ENCODE assay signal across 12 cellular contexts in genomic region chr21:32561476-32561875, GRCh38. TPM values are rescaled to one million over a fixed set of nuclear protein-coding genes. Genes with fewer than 3 reads are reported as not detected.
DNase-seq lines count a peak whose midpoint lies in the region; ATAC-seq, FAIRE-seq and TF ChIP-seq lines count a peak whose summit lies in the region.
"Not testable (repeated sequence)": the region's sequence is repeated elsewhere in the genome, so short reads cannot be mapped to it uniquely, and the experiment has no call there.
"Had no signal": no experiment of that assay in that cellular context is flagged by ENCODE, and none has a peak within 500 bp of the region (broad histone marks: within the 10 kb centered on the region; RNA-seq: fewer than 3 reads in every experiment).

No MANE protein-coding gene starts in this region.

- not testable (repeated sequence) for H2BK12ac ChIP-seq in H1 (ENCODE audit: low read depth, low read length)

- not testable (repeated sequence) for TF ChIP-seq POLR2A in H1 (IDR thresholded peaks at IDR 0.05; ENCODE audit: control extremely low read depth in 1 of 2, low read depth in 2 of 2, low read length in 2 of 2); uterus (IDR thresholded peaks at IDR 0.05)

- H2AFZ ChIP-seq in H1 (ENCODE audit: low read length): not testable (repeated sequence)

- H3K9me3 ChIP-seq in HUES48 (ENCODE audit: control insufficient read depth, insufficient read depth, low read length) (peaks cover 12% of the 10 kb centered on the region), NT2/D1 (ENCODE audit: insufficient read depth, low read length) (peaks cover 14% of the 10 kb centered on the region)
- not testable (repeated sequence) for H3K9me3 ChIP-seq in H1 (ENCODE audit: insufficient read depth in 2 of 2, low read depth in 1 of 2, low read length in 1 of 2); iPS-18a (ENCODE audit: control insufficient read depth, low read depth, low read length); stomach smooth muscle (ENCODE audit: control insufficient read depth in 2 of 2, low read length in 2 of 2); uterus

- H3K27me3 ChIP-seq in HUES48 (ENCODE audit: control insufficient read depth, insufficient read depth, low read length); NT2/D1 (ENCODE audit: insufficient read depth, insufficient read length); H1 (replicated peaks in 1 of 4; ENCODE audit: control insufficient read depth in 3 of 4, extremely low read depth in 1 of 4, insufficient read depth in 3 of 4, low read length in 3 of 4); iPS-18a (ENCODE audit: control insufficient read depth, insufficient read depth, low read length); stomach smooth muscle (ENCODE audit: control insufficient read depth in 1 of 2, insufficient read depth in 2 of 2, low read length in 2 of 2); uterus: not testable (repeated sequence)

- CTCF ChIA-PET in H1 (lab: Charles Lee; ENCODE audit: partially characterized antibody): interaction anchor here (0.9 to 3.3 kb wide), 14 partner anchors 8 to 167 kb away, joined by 3 to 13 read pairs (median 6); partner anchors contain the start of gene EVA1C

- H4K20me1 ChIP-seq in H1 (replicated peaks in 1 of 2; ENCODE audit: control insufficient read depth in 1 of 2, insufficient read depth in 2 of 2, low read length in 2 of 2): not testable (repeated sequence)

- peak overlapping the region; percentile 31 for H3K4me3 ChIP-seq in HUES48 (ENCODE audit: low read depth, low read length)
- H3K4me3 ChIP-seq in NT2/D1 (ENCODE audit: insufficient read length, low read depth); stomach smooth muscle (ENCODE audit: low read length in 2 of 2); uterus: not testable (repeated sequence)
- peak overlapping the region in 1 of 4 experiments; percentile 41; a peak in 1 of 8 replicates for H3K4me3 ChIP-seq in H1 (ENCODE audit: extremely low read depth in 1 of 4, insufficient read depth in 2 of 4, low read depth in 3 of 4, low read length in 4 of 4)
- H3K4me3 ChIP-seq in iPS-18a (ENCODE audit: low read length): peak overlapping the region; percentile 32

- not testable (repeated sequence) for H3K4ac ChIP-seq in H1 (replicated peaks; ENCODE audit: insufficient read length, low read depth, low read length)

- intact Hi-C loops in uterus (cut with DNase I; ENCODE audit: low total_unique reads): loop anchor here (10.0 kb wide), 1 partner anchor 157 kb away; no protein-coding TSS in a partner anchor

- not testable (repeated sequence) for TF ChIP-seq CTCF in H1 (IDR thresholded peaks at IDR 0.05; ENCODE audit: control extremely low read depth in 1 of 3, insufficient read depth in 1 of 3, low read depth in 1 of 3, low read length in 3 of 3); uterus (IDR thresholded peaks at IDR 0.05)

- H3K56ac ChIP-seq in H1 (replicated peaks; ENCODE audit: insufficient read length, low read depth, low read length): not testable (repeated sequence)

- H3K27me3 Mint-ChIP-seq in activated T-cell treated with anti-CD3 and anti-CD28 coated beads, Interleukin-2, amount 50 U/mL, for 72 hours (ENCODE audit: low read depth): not testable (repeated sequence)

- H3K36me3 ChIP-seq in HUES48 (ENCODE audit: control insufficient read depth, insufficient read depth, low read length); NT2/D1 (ENCODE audit: insufficient read depth, insufficient read length, low read length); H1 (ENCODE audit: control insufficient read depth in 2 of 4, insufficient read depth in 4 of 4, low read length in 3 of 4); iPS-18a (ENCODE audit: control insufficient read depth, low read depth, low read length); stomach smooth muscle (ENCODE audit: control insufficient read depth in 2 of 2, insufficient read depth in 2 of 2, low read length in 2 of 2); uterus: not testable (repeated sequence)

- peak; percentile 66 for FAIRE-seq in H1 (lab: Jason Lieb, UNC)

- H3K27ac ChIP-seq in HUES48 (ENCODE audit: low read depth, low read length) (peak overlapping the region; percentile 94), iPS-18a (ENCODE audit: low read length) (peak overlapping the region; percentile 39), stomach smooth muscle (ENCODE audit: low read length) (peak overlapping the region; percentile 38), uterus (peak overlapping the region; percentile 66 to 79)
- not testable (repeated sequence) for H3K27ac ChIP-seq in H1 (ENCODE audit: low read depth, low read length)

- ATAC-seq in activated T-cell treated with anti-CD3 and anti-CD28 coated beads, Interleukin-2, amount 50 U/mL, for 72 hours (replicated peaks in 1 of 2): not testable (repeated sequence)

- not testable (repeated sequence) for H3K4me1 Mint-ChIP-seq in activated T-cell treated with anti-CD3 and anti-CD28 coated beads, Interleukin-2, amount 50 U/mL, for 72 hours (ENCODE audit: low read depth)

- not testable (repeated sequence) for H3K23me2 ChIP-seq in H1 (ENCODE audit: low read depth, low read length)

- not testable (repeated sequence) for H3K4me3 Mint-ChIP-seq in activated T-cell treated with anti-CD3 and anti-CD28 coated beads, Interleukin-2, amount 50 U/mL, for 72 hours

- not testable (repeated sequence) for H3K9ac ChIP-seq in HUES48 (ENCODE audit: low read depth, low read length); NT2/D1 (ENCODE audit: insufficient read length, low read depth); H1 (replicated peaks in 1 of 4; ENCODE audit: extremely low read depth in 1 of 4, low read depth in 3 of 4, low read length in 3 of 4); stomach smooth muscle (ENCODE audit: low read length in 2 of 2)
- H3K9ac ChIP-seq in iPS-18a (ENCODE audit: low read length): peak overlapping the region; percentile 6

- not testable (repeated sequence) for H2BK15ac ChIP-seq in H1 (ENCODE audit: low read length)

- POLR2A ChIA-PET in H1 (lab: Charles Lee; ENCODE audit: partially characterized antibody): interaction anchor here (1.0 to 1.7 kb wide), 9 partner anchors 13 to 198 kb away, joined by 3 to 4 read pairs (median 3); no protein-coding TSS in a partner anchor

- H3K23ac ChIP-seq in H1 (ENCODE audit: insufficient read length): not testable (repeated sequence)

- not testable (repeated sequence) for H3K79me2 ChIP-seq in H1 (ENCODE audit: control insufficient read depth in 1 of 2, insufficient read depth in 2 of 2, low read length in 2 of 2)

- DNase-seq in NT2/D1 (ENCODE audit: low read depth, low spot score): peak; percentile 65
- not testable (repeated sequence) for DNase-seq in activated T-cell treated with anti-CD3 and anti-CD28 coated beads, Interleukin-2, amount 50 U/mL, for 72 hours; H1 (ENCODE audit: low read depth in 1 of 2, low spot score in 2 of 2); uterus

- H3K27ac Mint-ChIP-seq in activated T-cell treated with anti-CD3 and anti-CD28 coated beads, Interleukin-2, amount 50 U/mL, for 72 hours: peak overlapping the region; percentile 9

- H2BK120ac ChIP-seq in H1 (replicated peaks; ENCODE audit: low read depth, low read length): not testable (repeated sequence)

- not testable (repeated sequence) for H2BK5ac ChIP-seq in H1 (ENCODE audit: low read depth, low read length)

- 0% methylated on average over 1 of the region's 1 CpG; no CpG with 5 or more reads in 1 of the 2 experiments for WGBS in H1 (ENCODE audit: extremely low coverage in 1 of 2, insufficient coverage in 1 of 2, insufficient read length in 1 of 2, insufficient replicate concordance in 2 of 2, low coverage in 1 of 2, low lambda C conversion rate in 2 of 2, missing lambda C conversion rate in 1 of 2), 2 experiments

- not testable (repeated sequence) for TF ChIP-seq EP300 in H1 (IDR thresholded peaks at IDR 0.05; ENCODE audit: borderline replicate concordance in 1 of 2, low read depth in 2 of 2, low read length in 2 of 2)

- not testable (repeated sequence) for H3K36me3 Mint-ChIP-seq in activated T-cell treated with anti-CD3 and anti-CD28 coated beads, Interleukin-2, amount 50 U/mL, for 72 hours (ENCODE audit: insufficient read depth in 2 of 2)

- not testable (repeated sequence) for H3K9me3 Mint-ChIP-seq in activated T-cell treated with anti-CD3 and anti-CD28 coated beads, Interleukin-2, amount 50 U/mL, for 72 hours

- H3K79me1 ChIP-seq in H1 (ENCODE audit: low read depth, low read length): not testable (repeated sequence)

- H4K91ac ChIP-seq in H1 (replicated peaks; ENCODE audit: insufficient read length, low read length): not testable (repeated sequence)

- H4K8ac ChIP-seq in H1 (ENCODE audit: extremely low read depth, insufficient read depth, low read length): not testable (repeated sequence)

- H3K4me1 ChIP-seq in HUES48 (ENCODE audit: control insufficient read depth, insufficient read depth, low read length): peaks cover 32% of the 10 kb centered on the region
- H3K4me1 ChIP-seq in NT2/D1 (ENCODE audit: insufficient read depth, insufficient read length); stomach smooth muscle (ENCODE audit: control insufficient read depth, insufficient read depth, low read length); uterus: not testable (repeated sequence)
- peaks cover 4 to 13% (median 8%) of the 10 kb centered on the region in 4 experiments; a peak in 5 of 7 replicates for H3K4me1 ChIP-seq in H1 (replicated peaks in 1 of 4; ENCODE audit: control insufficient read depth in 3 of 4, insufficient read depth in 4 of 4, low read length in 3 of 4)
- peaks cover 31% of the 10 kb centered on the region for H3K4me1 ChIP-seq in iPS-18a (ENCODE audit: control insufficient read depth, low read depth, low read length)

- H3K14ac ChIP-seq in H1 (ENCODE audit: insufficient read length): not testable (repeated sequence)

- peak overlapping the region; percentile 45 to 54 for H3K4me2 ChIP-seq in H1 (ENCODE audit: insufficient read depth in 1 of 2, low read depth in 2 of 2, low read length in 2 of 2)

- H3K18ac ChIP-seq in H1 (ENCODE audit: extremely low read depth, low read length): not testable (repeated sequence)

- not testable (repeated sequence) for H2BK20ac ChIP-seq in H1 (ENCODE audit: low read length)

- not testable (repeated sequence) for TF ChIP-seq RAD21 in H1 (IDR thresholded peaks at IDR 0.05 in 1 of 2, conservative IDR thresholded peaks at IDR 0.05 in 1 of 2; ENCODE audit: low read depth in 2 of 2, low read length in 2 of 2)

- H2AK5ac ChIP-seq in H1 (ENCODE audit: low read depth, low read length): not testable (repeated sequence)

- not testable (repeated sequence) for H4K5ac ChIP-seq in H1 (ENCODE audit: insufficient read length, low read depth, low read length)

RNA-seq across cellular contexts. Expression of gene TCP10L, which starts 23.8 kb away (rescaled TPM):
- total RNA-seq in activated T-cell treated with anti-CD3 and anti-CD28 coated beads, Interleukin-2, amount 50 U/mL, for 72 hours: under 1 TPM; 0.43 to 0.56 TPM
- 0.71 and 0.99 TPM in 2 replicates for total RNA-seq in H1 (2021; fragmentation: NEBNext Ultra II Directional; extraction: Animal tissue kit (Norgen Biotek cat#: 25700))
- 0.45 and 0.74 TPM in 2 replicates for polyA plus RNA-seq in H1 (2011; rRNA removed)
- polyA plus RNA-seq in H1 (2011; cell fraction: cytosol; rRNA removed): 0.43 TPM
- polyA plus RNA-seq in H1 (2011; cell fraction: nucleus; rRNA removed): 0.76 TPM
- polyA plus RNA-seq in H1 (2012, experiment 1 of 2): 0.30 to 0.83 TPM (median 0.53 TPM) in 4 replicates
- polyA plus RNA-seq in H1 (2012, experiment 2 of 2): 0.34 TPM
- 0.22 TPM for polyA plus RNA-seq in H1 (2013, experiment 1 of 2)
- polyA plus RNA-seq in H1 (2013, experiment 2 of 2): 0.44 TPM
- polyA minus RNA-seq in H1 (2011; rRNA and poly(A)+ RNA removed): 0.61 and 0.69 TPM in 2 replicates
- not detected for polyA minus RNA-seq in H1 (2011; cell fraction: cytosol; rRNA and poly(A)+ RNA removed)
- 0.50 TPM for polyA minus RNA-seq in H1 (2011; cell fraction: nucleus; rRNA and poly(A)+ RNA removed)
- 1 to 10 TPM in 2 of 4 donors, not detected in 2; 1.3 to 1.9 TPM for total RNA-seq in uterus
- total RNA-seq: A172, Calu3, G401, H7 had no signal
- polyA plus RNA-seq: BJ had no signal

RNA-seq across cellular contexts. Expression of gene CFAP298, which starts 50.7 kb away (rescaled TPM):
- total RNA-seq in activated T-cell treated with anti-CD3 and anti-CD28 coated beads, Interleukin-2, amount 50 U/mL, for 72 hours: 10 to 100 TPM; 21.1 to 22.4 TPM
- 68.1 and 69.6 TPM in 2 replicates for total RNA-seq in H1 (2021; fragmentation: NEBNext Ultra II Directional; extraction: Animal tissue kit (Norgen Biotek cat#: 25700))
- 43.0 and 47.8 TPM in 2 replicates for polyA plus RNA-seq in H1 (2011; rRNA removed)
- polyA plus RNA-seq in H1 (2011; cell fraction: cytosol; rRNA removed): 70.3 TPM
- polyA plus RNA-seq in H1 (2011; cell fraction: nucleus; rRNA removed): 32.8 TPM
- polyA plus RNA-seq in H1 (2012, experiment 1 of 2): 77.4 to 91.3 TPM (median 77.8 TPM) in 4 replicates
- 20.5 TPM for polyA plus RNA-seq in H1 (2012, experiment 2 of 2)
- polyA plus RNA-seq in H1 (2013, experiment 1 of 2): 95.7 TPM
- polyA plus RNA-seq in H1 (2013, experiment 2 of 2): 94.4 TPM
- 7.4 and 9.2 TPM in 2 replicates for polyA minus RNA-seq in H1 (2011; rRNA and poly(A)+ RNA removed)
- 27.7 TPM for polyA minus RNA-seq in H1 (2011; cell fraction: cytosol; rRNA and poly(A)+ RNA removed)
- 17.3 TPM for polyA minus RNA-seq in H1 (2011; cell fraction: nucleus; rRNA and poly(A)+ RNA removed)
- 10 to 100 TPM in 3 of 4 donors, 1 to 10 TPM in 1; 9.7 to 45.3 (median 27.4) TPM for total RNA-seq in uterus
